Comparison of ENCODE assay signal across 39 cellular contexts in genomic region chr19:9107375-9107774, GRCh38. TPM values are rescaled to one million over a fixed set of nuclear protein-coding genes. Genes with fewer than 3 reads are reported as not detected.
"Had no signal": no experiment of that assay in that cellular context is flagged by ENCODE, and none has a peak within 500 bp of the region (broad histone marks: within the 10 kb centered on the region; RNA-seq: fewer than 3 reads in every experiment).

OR7G2 (minus strand) TSS chr19:9107475; CDS start chr19:9103243, 4,232 bp downstream.

- H3K36me3 ChIP-seq: MG63 had no signal

- H3K9ac ChIP-seq: KMS-11 had no signal

- H3K9me3 ChIP-seq: MG63 had no signal

- H3K27ac ChIP-seq: KMS-11 had no signal

- DNase-seq: Karpas-422, Kasumi-1, MG63, MM.1S, MV-4-11, NCI-H1048, NCI-H1092, NCI-H1092 treated with DMSO at 0.1 percent for 48 hours, NCI-H1105, NCI-H1105 treated with DMSO at 0.1 percent for 48 hours, NCI-H1417, NCI-H1417 treated with DMSO at 0.1 percent for 48 hours, NCI-H1436, NCI-H1436 treated with DMSO at 0.1 percent for 48 hours, NCI-H146, NCI-H1694, NCI-H1694 treated with DMSO at 0.1 percent for 48 hours, NCI-H187, NCI-H187 treated with DMSO at 0.1 percent for 48 hours, NCI-H1930, NCI-H2029, NCI-H2029 treated with DMSO at 0.1 percent for 48 hours, NCI-H2081, NCI-H2081 treated with DMSO at 0.1 percent for 48 hours, NCI-H2107, NCI-H2171, NCI-H2171 treated with DMSO at 0.1 percent for 48 hours, NCI-H2227 treated with DMSO at 0.1 percent for 48 hours, NCI-H226, NCI-H345, NCI-H446, NCI-H446 treated with DMSO at 0.1 percent for 48 hours, NCI-H510A, NCI-H510A treated with DMSO at 0.1 percent for 48 hours had no signal

- H3K4me3 ChIP-seq: MG63 had no signal

- H3K4me2 ChIP-seq: KMS-11 had no signal

RNA-seq across cellular contexts. Expression of gene OR7G2, which starts in this region (rescaled TPM):
- total RNA-seq: LHCN-M2, M059J, MCF 10A, NCI-H460 had no signal
